Comparison of ENCODE assay signal across 9 cellular contexts in genomic region chr17:41801374-41802062, GRCh38. TPM values are rescaled to one million over a fixed set of nuclear protein-coding genes. Genes with fewer than 3 reads are reported as not detected.
DNase-seq lines count a peak whose midpoint lies in the region; ATAC-seq and TF ChIP-seq lines count a peak whose summit lies in the region.
"Had no signal": no experiment of that assay in that cellular context is flagged by ENCODE, and none has a peak within 500 bp of the region (broad histone marks: within the 10 kb centered on the region; RNA-seq: fewer than 3 reads in every experiment).

No MANE protein-coding gene starts in this region.

- H3K27ac ChIP-seq in foreskin keratinocyte, result peak overlapping the region; percentile 93
- no peak overlapping the region for H3K27ac ChIP-seq in neutrophil

- H3K9me3 ChIP-seq in neutrophil, result no peaks in the 10 kb centered on the region

- H3K36me3 ChIP-seq in neutrophil, result no peaks in the 10 kb centered on the region

- peak; percentile 98 for TF ChIP-seq CTCF in foreskin keratinocyte (conservative IDR thresholded peaks at IDR 0.05)
- TF ChIP-seq CTCF in neutrophil (IDR thresholded peaks at IDR 0.05), result peak; percentile 88

- no peak overlapping the region for H3K4me3 ChIP-seq in neutrophil (ENCODE audit: low read depth in 1 of 2, low read length in 1 of 2)

- no peaks in the 10 kb centered on the region for H3K36me3 Mint-ChIP-seq in activated T-helper 17 cell treated with anti-CD3 and anti-CD28 coated beads, Interleukin-2, amount 50 U/mL, for 72 hours (ENCODE audit: low read depth)
- H3K36me3 Mint-ChIP-seq: activated naive CD4-positive, alpha-beta T cell treated with anti-CD3 and anti-CD28 coated beads, Interleukin-2, amount 50 U/mL, for 24 hours had no signal

- H3K9me3 Mint-ChIP-seq in activated T-helper 17 cell treated with anti-CD3 and anti-CD28 coated beads, Interleukin-2, amount 50 U/mL, for 72 hours, result no peaks in the 10 kb centered on the region
- H3K9me3 Mint-ChIP-seq: activated naive CD4-positive, alpha-beta T cell treated with anti-CD3 and anti-CD28 coated beads, Interleukin-2, amount 50 U/mL, for 24 hours had no signal

- H3K4me3 Mint-ChIP-seq in activated T-helper 17 cell treated with anti-CD3 and anti-CD28 coated beads, Interleukin-2, amount 50 U/mL, for 72 hours, result no peak overlapping the region
- H3K4me3 Mint-ChIP-seq: activated naive CD4-positive, alpha-beta T cell treated with anti-CD3 and anti-CD28 coated beads, Interleukin-2, amount 50 U/mL, for 24 hours had no signal

- no peaks in the 10 kb centered on the region for H3K27me3 Mint-ChIP-seq in activated T-helper 17 cell treated with anti-CD3 and anti-CD28 coated beads, Interleukin-2, amount 50 U/mL, for 72 hours
- H3K27me3 Mint-ChIP-seq: activated naive CD4-positive, alpha-beta T cell treated with anti-CD3 and anti-CD28 coated beads, Interleukin-2, amount 50 U/mL, for 24 hours had no signal

- no peaks in the 10 kb centered on the region for H3K27me3 ChIP-seq in foreskin keratinocyte
- no peaks in the 10 kb centered on the region for H3K27me3 ChIP-seq in neutrophil

- H3K4me1 ChIP-seq in foreskin keratinocyte (peaks cover 24% of the 10 kb centered on the region), neutrophil (ENCODE audit: control insufficient read depth in 1 of 2, insufficient read depth in 1 of 2, low read depth in 1 of 2, low read length in 1 of 2) (no peaks in the 10 kb centered on the region)

- peak; percentile 91 for DNase-seq in D341Med (ENCODE audit: low spot score)
- DNase-seq in KG1 (lab: John Stamatoyannopoulos, UW), result peak; percentile 33
- DNase-seq in RKO (ENCODE audit: low spot score), result peak; percentile 71
- peak in 1 of 2 donors; percentile 71 for DNase-seq in foreskin keratinocyte
- peak; percentile 94 for DNase-seq in superior temporal gyrus (ENCODE audit: extremely low spot score)

- peaks cover 6% of the 10 kb centered on the region for H3K4me1 Mint-ChIP-seq in activated T-helper 17 cell treated with anti-CD3 and anti-CD28 coated beads, Interleukin-2, amount 50 U/mL, for 72 hours

- ATAC-seq in activated T-helper 17 cell treated with anti-CD3 and anti-CD28 coated beads, Interleukin-2, amount 50 U/mL, for 72 hours (replicated peaks), result peak; percentile 83
- ATAC-seq in foreskin keratinocyte (peak; percentile 32), GM21423 (IDR thresholded peaks at IDR 0.05; ENCODE audit: unreplicated experiment) (no peak)

- H3K27ac Mint-ChIP-seq in activated T-helper 17 cell treated with anti-CD3 and anti-CD28 coated beads, Interleukin-2, amount 50 U/mL, for 72 hours, result no peak overlapping the region
- H3K27ac Mint-ChIP-seq: activated naive CD4-positive, alpha-beta T cell treated with anti-CD3 and anti-CD28 coated beads, Interleukin-2, amount 50 U/mL, for 24 hours had no signal

RNA-seq across cellular contexts. Expression of gene P3H4, which starts 10.2 kb away (rescaled TPM):
- under 1 TPM; 0.64 to 0.89 TPM for total RNA-seq in activated T-helper 17 cell treated with anti-CD3 and anti-CD28 coated beads, Interleukin-2, amount 50 U/mL, for 72 hours
- 8.8 and 13.7 TPM in 2 replicates for total RNA-seq in foreskin keratinocyte
- polyA plus RNA-seq in foreskin keratinocyte, result 9.1 and 11.8 TPM in 2 replicates

RNA-seq across cellular contexts. Expression of gene FKBP10, which starts 11.3 kb away (rescaled TPM):
- under 1 TPM; 0.09 to 0.37 TPM for total RNA-seq in activated T-helper 17 cell treated with anti-CD3 and anti-CD28 coated beads, Interleukin-2, amount 50 U/mL, for 72 hours
- 8.0 and 10.5 TPM in 2 replicates for total RNA-seq in foreskin keratinocyte
- polyA plus RNA-seq in foreskin keratinocyte, result 8.8 and 10.9 TPM in 2 replicates

RNA-seq across cellular contexts. Expression of gene JUP, which starts 15.0 kb away (rescaled TPM):
- total RNA-seq in activated T-helper 17 cell treated with anti-CD3 and anti-CD28 coated beads, Interleukin-2, amount 50 U/mL, for 72 hours, result under 1 TPM; 0.32 to 0.45 TPM
- total RNA-seq in foreskin keratinocyte, result 367 and 442 TPM in 2 replicates
- 299 and 341 TPM in 2 replicates for polyA plus RNA-seq in foreskin keratinocyte

RNA-seq across cellular contexts. Expression of gene NT5C3B, which starts 34.5 kb away (rescaled TPM):
- total RNA-seq in activated T-helper 17 cell treated with anti-CD3 and anti-CD28 coated beads, Interleukin-2, amount 50 U/mL, for 72 hours, result 10 to 100 TPM; 51.2 to 70.3 TPM
- total RNA-seq in foreskin keratinocyte, result 61.8 and 93.7 TPM in 2 replicates
- polyA plus RNA-seq in foreskin keratinocyte, result 79.5 and 104 TPM in 2 replicates

RNA-seq across cellular contexts. Expression of gene KLHL10, which starts 36.1 kb away (rescaled TPM):
- under 1 TPM in 1 of 2 donors, not detected in 1; 0.16 TPM for total RNA-seq in activated T-helper 17 cell treated with anti-CD3 and anti-CD28 coated beads, Interleukin-2, amount 50 U/mL, for 72 hours
- 0.04 TPM in 1 of 2 replicates, not detected in the other for total RNA-seq in foreskin keratinocyte
- not detected in 2 replicates for polyA plus RNA-seq in foreskin keratinocyte

Comparison
In these comparisons a context has a peak if more than half of its experiments do, and no peak if none do; other contexts are left out.
1. RNA of gene JUP, which starts 15.0 kb away (total RNA-seq): 367 to 442 TPM in foreskin keratinocyte; 0.32 to 0.45 TPM in activated T-helper 17 cell treated with anti-CD3 and anti-CD28 coated beads, Interleukin-2, amount 50 U/mL, for 72 hours; every median in the first group is over 100 times any median in the second.